ENCODE assay signal across 1 cellular context in the genomic region with DNA sequence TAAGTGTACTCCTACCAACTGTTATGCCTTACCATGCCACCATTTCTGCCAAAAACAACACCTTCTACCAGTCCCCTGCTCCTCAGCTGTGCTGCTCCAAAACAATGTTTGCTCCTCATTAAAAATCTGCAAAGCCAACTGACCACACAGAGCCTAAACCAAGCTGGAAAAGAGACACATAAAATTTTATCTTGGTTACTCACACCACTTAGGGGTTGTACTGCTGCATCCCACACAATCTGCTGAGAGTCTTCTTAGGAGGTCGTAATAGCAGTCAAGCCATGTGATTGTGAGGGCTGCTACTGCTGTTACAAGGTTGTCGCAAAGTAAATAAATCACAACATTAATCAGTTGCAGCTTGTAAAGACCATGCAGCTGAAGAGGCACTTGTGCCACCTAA.
TF ChIP-seq lines count a peak whose summit lies in the region.

No MANE protein-coding gene starts in this region.

TF ChIP-seq in H1, 55 proteins besides CTCF, POLR2A, EP300 and RAD21:
- TF ChIP-seq, protein P1, sequence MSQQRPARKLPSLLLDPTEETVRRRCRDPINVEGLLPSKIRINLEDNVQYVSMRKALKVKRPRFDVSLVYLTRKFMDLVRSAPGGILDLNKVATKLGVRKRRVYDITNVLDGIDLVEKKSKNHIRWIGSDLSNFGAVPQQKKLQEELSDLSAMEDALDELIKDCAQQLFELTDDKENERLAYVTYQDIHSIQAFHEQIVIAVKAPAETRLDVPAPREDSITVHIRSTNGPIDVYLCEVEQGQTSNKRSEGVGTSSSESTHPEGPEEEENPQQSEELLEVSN (IDR thresholded peaks at IDR 0.05), result no peak
- TF ChIP-seq BCL11A (IDR thresholded peaks at IDR 0.05; ENCODE audit: low read depth in 2 of 2, low read length in 2 of 2), result no peak
- no peak for TF ChIP-seq CHD1 (IDR thresholded peaks at IDR 0.05; ENCODE audit: low read depth, low read length)
- no peak for TF ChIP-seq HDAC2 (IDR thresholded peaks at IDR 0.05; ENCODE audit: borderline replicate concordance in 1 of 2, low read depth in 2 of 2, low read length in 2 of 2)
- TF ChIP-seq ASH2L (IDR thresholded peaks at IDR 0.05; ENCODE audit: low read length), result no peak
- no peak for TF ChIP-seq SP2 (IDR thresholded peaks at IDR 0.05; ENCODE audit: low read length)
- no peak for TF ChIP-seq CEBPB (IDR thresholded peaks at IDR 0.05; ENCODE audit: low read depth, low read length)
- TF ChIP-seq SP4 (IDR thresholded peaks at IDR 0.05; ENCODE audit: low read length), result no peak
- TF ChIP-seq, protein P2, sequence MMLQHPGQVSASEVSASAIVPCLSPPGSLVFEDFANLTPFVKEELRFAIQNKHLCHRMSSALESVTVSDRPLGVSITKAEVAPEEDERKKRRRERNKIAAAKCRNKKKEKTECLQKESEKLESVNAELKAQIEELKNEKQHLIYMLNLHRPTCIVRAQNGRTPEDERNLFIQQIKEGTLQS (IDR thresholded peaks at IDR 0.05; ENCODE audit: insufficient read depth, low read depth, low read length), result no peak
- TF ChIP-seq CTBP2 (IDR thresholded peaks at IDR 0.05; ENCODE audit: borderline replicate concordance, insufficient read depth, insufficient read length, low read length), result no peak
- TF ChIP-seq RNF2 (IDR thresholded peaks at IDR 0.05; ENCODE audit: borderline replicate concordance, low read depth, low read length, missing control alignments, poor library complexity, severe bottlenecking), result no peak
- no peak for TF ChIP-seq TBP (IDR thresholded peaks at IDR 0.05; ENCODE audit: low read depth, low read length)
- no peak for TF ChIP-seq KDM5A (IDR thresholded peaks at IDR 0.05; ENCODE audit: low read length)
- no peak for TF ChIP-seq MAFK (IDR thresholded peaks at IDR 0.05; ENCODE audit: low read depth, low read length)
- no peak for TF ChIP-seq SRF (IDR thresholded peaks at IDR 0.05; ENCODE audit: low read depth, low read length)
- no peak for TF ChIP-seq SIRT6 (IDR thresholded peaks at IDR 0.05; ENCODE audit: low read length)
- no peak for TF ChIP-seq SAP30 (IDR thresholded peaks at IDR 0.05; ENCODE audit: insufficient read depth, insufficient replicate concordance, low read length)
- TF ChIP-seq TAF7 (optimal IDR thresholded peaks at IDR 0.05; ENCODE audit: borderline replicate concordance, low read depth, low read length), result no peak
- TF ChIP-seq PHF8 (conservative IDR thresholded peaks at IDR 0.05; ENCODE audit: low read depth, low read length), result no peak
